8 cellular contexts compared by ENCODE assay signal in genomic region chr5:143405063-143405746, GRCh38. TPM values are rescaled to one million over a fixed set of nuclear protein-coding genes. Genes with fewer than 3 reads are reported as not detected.
A peak's percentile ranks its signal among the peaks of the same experiment; 100 is the strongest.
DNase-seq lines count a peak whose midpoint lies in the region; ATAC-seq and TF ChIP-seq lines count a peak whose summit lies in the region.

No MANE protein-coding gene starts in this region.

- ATAC-seq in GM21390 (IDR thresholded peaks at IDR 0.05; ENCODE audit: unreplicated experiment) (peak; percentile 26), natural killer cell (peak; percentile 39 to 62 (median 52))

- DNase-seq in COR-L47 (lab: John Stamatoyannopoulos, UW): peak; percentile 39
- peak; percentile 16 for DNase-seq in HuH-7.5 (ENCODE audit: low spot score)
- peak; percentile 81 for DNase-seq in activated T-helper 1 cell treated with anti-CD3 and anti-CD28 coated beads, Interleukin-12 subunit alpha, Interleukin-12 subunit beta, Interleukin-2, Interleukin-4 antibody, amounts not matched to agents 30 ng/mL and 10 ng/mL and 1 ng/mL, durations not matched to agents 14 hours and 24 hours and 36 hours (ENCODE audit: low spot score)
- DNase-seq in fibroblast of mammary gland (ENCODE audit: low read depth): peak; percentile 71
- DNase-seq in natural killer cell: peak; percentile 92
- peak; percentile 78 to 92 (median 86) for DNase-seq in stimulated activated naive CD4-positive, alpha-beta T cell (lab: John Stamatoyannopoulos, UW)

- H3K27me3 Mint-ChIP-seq in activated T-helper 1 cell treated with anti-CD3 and anti-CD28 coated beads, Interleukin-12 subunit alpha, Interleukin-12 subunit beta, Interleukin-2, Interleukin-4 antibody, amounts not matched to agents 30 ng/mL and 10 ng/mL and 1 ng/mL, durations not matched to agents 14 hours and 24 hours and 36 hours (ENCODE audit: insufficient read depth): no peaks in the 10 kb centered on the region
- peaks cover 3 to 9% of the 10 kb centered on the region in 2 donors for H3K27me3 Mint-ChIP-seq in natural killer cell (ENCODE audit: low read depth in 2 of 2)

- H3K36me3 Mint-ChIP-seq in activated T-helper 1 cell treated with anti-CD3 and anti-CD28 coated beads, Interleukin-12 subunit alpha, Interleukin-12 subunit beta, Interleukin-2, Interleukin-4 antibody, amounts not matched to agents 30 ng/mL and 10 ng/mL and 1 ng/mL, durations not matched to agents 14 hours and 24 hours and 36 hours (ENCODE audit: low read depth): peaks cover 18% of the 10 kb centered on the region
- no peaks in the 10 kb centered on the region for H3K36me3 Mint-ChIP-seq in natural killer cell

- H3K9me3 Mint-ChIP-seq in activated T-helper 1 cell treated with anti-CD3 and anti-CD28 coated beads, Interleukin-12 subunit alpha, Interleukin-12 subunit beta, Interleukin-2, Interleukin-4 antibody, amounts not matched to agents 30 ng/mL and 10 ng/mL and 1 ng/mL, durations not matched to agents 14 hours and 24 hours and 36 hours: no peaks in the 10 kb centered on the region
- no peaks in the 10 kb centered on the region for H3K9me3 Mint-ChIP-seq in natural killer cell

- intact Hi-C loops in activated T-helper 1 cell treated with anti-CD3 and anti-CD28 coated beads, Interleukin-12 subunit alpha, Interleukin-12 subunit beta, Interleukin-2, Interleukin-4 antibody, amounts not matched to agents 30 ng/mL and 10 ng/mL and 1 ng/mL, durations not matched to agents 14 hours and 24 hours and 36 hours (cut with micrococcal nuclease): loop anchor here (1.0 to 2.0 kb wide), 4 partner anchors 13 to 564 kb away; no protein-coding TSS in a partner anchor
- intact Hi-C loops in natural killer cell (cut with micrococcal nuclease): loop anchor here (2.0 to 10.0 kb wide), 3 partner anchors 402 to 780 kb away; no protein-coding TSS in a partner anchor

- peak overlapping the region; percentile 60 for H3K4me3 ChIP-seq in fibroblast of mammary gland (ENCODE audit: control insufficient read depth, low read depth, low read length)

- TF ChIP-seq CTCF in fibroblast of mammary gland (conservative IDR thresholded peaks at IDR 0.05; ENCODE audit: control insufficient read depth, insufficient read depth, low read depth, low read length) (no peak), natural killer cell (IDR thresholded peaks at IDR 0.05) (no peak)

- peak overlapping the region; percentile 95 for H3K4me3 Mint-ChIP-seq in activated T-helper 1 cell treated with anti-CD3 and anti-CD28 coated beads, Interleukin-12 subunit alpha, Interleukin-12 subunit beta, Interleukin-2, Interleukin-4 antibody, amounts not matched to agents 30 ng/mL and 10 ng/mL and 1 ng/mL, durations not matched to agents 14 hours and 24 hours and 36 hours
- H3K4me3 Mint-ChIP-seq in natural killer cell: peak overlapping the region; percentile 97

- peaks cover 34% of the 10 kb centered on the region for H3K4me1 Mint-ChIP-seq in activated T-helper 1 cell treated with anti-CD3 and anti-CD28 coated beads, Interleukin-12 subunit alpha, Interleukin-12 subunit beta, Interleukin-2, Interleukin-4 antibody, amounts not matched to agents 30 ng/mL and 10 ng/mL and 1 ng/mL, durations not matched to agents 14 hours and 24 hours and 36 hours (ENCODE audit: low read depth)
- H3K4me1 Mint-ChIP-seq in natural killer cell: peaks cover 36 to 43% of the 10 kb centered on the region in 2 donors

- peak overlapping the region; percentile 99 for H3K27ac Mint-ChIP-seq in activated T-helper 1 cell treated with anti-CD3 and anti-CD28 coated beads, Interleukin-12 subunit alpha, Interleukin-12 subunit beta, Interleukin-2, Interleukin-4 antibody, amounts not matched to agents 30 ng/mL and 10 ng/mL and 1 ng/mL, durations not matched to agents 14 hours and 24 hours and 36 hours
- peak overlapping the region; percentile 97 to 99 for H3K27ac Mint-ChIP-seq in natural killer cell

TF ChIP-seq in PFSK-1, 5 proteins besides CTCF, POLR2A, EP300 and RAD21:
- TF ChIP-seq TAF1 (IDR thresholded peaks at IDR 0.05; ENCODE audit: borderline replicate concordance, insufficient read depth, low read length) (peak; percentile 53; the same call in 1 of the 2 replicates), FOXP2 (optimal IDR thresholded peaks at IDR 0.05; ENCODE audit: borderline replicate concordance, extremely low read depth, extremely low read length, insufficient read depth) (peak; percentile 42), REST (IDR thresholded peaks at IDR 0.05; ENCODE audit: insufficient read depth in 1 of 2, low read depth in 2 of 2, low read length in 2 of 2) (0 out of 4 replicates have a peak, but pooled peaks of 1 of the 2 experiments have one; percentile 31), POLR2AphosphoS5 (IDR thresholded peaks at IDR 0.05; ENCODE audit: low read depth, low read length) (no peak; the same call in 1 of the 2 replicates), SIN3A (IDR thresholded peaks at IDR 0.05; ENCODE audit: borderline replicate concordance, insufficient read depth, low read length) (0 out of 2 replicates have a peak, but pooled peaks have one; percentile 33)
TF ChIP-seq in PFSK-1: peak in this region for 4.

RNA-seq across cellular contexts. Expression of gene NR3C1, which starts 1.7 kb away (rescaled TPM):
- polyA plus RNA-seq in PFSK-1 (2012; ENCODE audit: insufficient read length, low read depth): 20.4 TPM
- 62.7 TPM in 2 replicates for total RNA-seq in activated T-helper 1 cell treated with anti-CD3 and anti-CD28 coated beads, Interleukin-12 subunit alpha, Interleukin-12 subunit beta, Interleukin-2, Interleukin-4 antibody, amounts not matched to agents 30 ng/mL and 10 ng/mL and 1 ng/mL, durations not matched to agents 14 hours and 24 hours and 36 hours
- 100 to 1,000 TPM; 147 to 168 (median 165) TPM for total RNA-seq in natural killer cell

Comparison
In these comparisons a context has a peak if more than half of its experiments do, and no peak if none do; other contexts are left out.
1. Peak in every context shown above with its lines: DNase-seq, ATAC-seq and H3K4me3 ChIP-seq.
2. DNase-seq: peak in every context shown above with its lines; median percentile 92 in natural killer cell; 86 in stimulated activated naive CD4-positive, alpha-beta T cell; 81 in activated T-helper 1 cell treated with anti-CD3 and anti-CD28 coated beads, Interleukin-12 subunit alpha, Interleukin-12 subunit beta, Interleukin-2, Interleukin-4 antibody, amounts not matched to agents 30 ng/mL and 10 ng/mL and 1 ng/mL, durations not matched to agents 14 hours and 24 hours and 36 hours; 71 in fibroblast of mammary gland; 39 in COR-L47; 16 in HuH-7.5.